ENCODE assay signal across 27 cellular contexts in the genomic region with DNA sequence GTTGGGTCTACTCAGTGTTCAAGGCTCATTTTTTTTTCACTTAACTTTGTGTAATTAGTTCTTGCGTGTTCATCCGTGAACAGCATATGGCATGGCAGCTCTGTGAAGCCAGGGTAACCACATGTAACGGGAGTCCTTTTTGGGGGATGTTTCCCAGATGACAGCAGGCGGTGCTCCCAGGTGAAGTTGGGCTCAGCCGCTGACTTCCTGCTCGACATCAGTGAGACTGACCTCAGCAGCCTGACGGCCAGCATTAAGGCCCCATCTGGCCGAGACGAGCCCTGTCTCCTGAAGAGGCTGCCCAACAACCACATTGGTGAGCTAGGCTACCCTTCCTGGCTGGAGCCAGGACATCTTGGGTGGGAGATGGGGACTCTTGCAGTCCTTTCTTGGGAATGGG.
"Had no signal": no experiment of that assay in that cellular context is flagged by ENCODE, and none has a peak within 500 bp of the region (broad histone marks: within the 10 kb centered on the region; RNA-seq: fewer than 3 reads in every experiment).

No MANE protein-coding gene starts in this region.

- H3K9ac ChIP-seq: KMS-11 had no signal

- DNase-seq: activated CD4-positive, alpha-beta memory T cell treated with anti-CD3 and anti-CD28 coated beads for 36 hours; activated CD4-positive, alpha-beta T cell treated with anti-CD3 and anti-CD28 coated beads for 36 hours; activated CD4-positive, alpha-beta T cell treated with anti-CD3 and anti-CD28 coated beads, Interleukin-2, amount 50 U/mL, for 1 hour; activated CD8-positive, alpha-beta memory T cell treated with anti-CD3 and anti-CD28 coated beads, Interleukin-2, amount 50 U/mL, for 48 hours; activated effector memory CD4-positive, alpha-beta T cell treated with Interleukin-2 at 50 U/mL for 16 hours; activated naive CD4-positive, alpha-beta T cell treated with anti-CD3 and anti-CD28 coated beads, Interleukin-2, amount 10 ng/mL, durations not matched to agents 7 days and 5 days; activated naive CD8-positive, alpha-beta T cell treated with anti-CD3 and anti-CD28 coated beads, Interleukin-2, amount 50 U/mL, for 24 hours; activated T-cell treated with anti-CD3 and anti-CD28 coated beads, Interleukin-2, amount 50 U/mL, for 48 hours; anterior cingulate cortex; caudate nucleus; cerebellar nuclear complex; MM.1S; MV-4-11; NCI-H1092; NCI-H1436 treated with DMSO at 0.1 percent for 48 hours; NCI-H187 treated with DMSO at 0.1 percent for 48 hours; NCI-H2081; NCI-H345; NCI-H524 treated with DMSO at 0.1 percent for 48 hours; SHP77 treated with DMSO at 0.1 percent for 48 hours; T-helper 1 cell; T-helper 2 cell; T-helper 9 cell had no signal

- H3K4me3 ChIP-seq: SJSA1 had no signal

- ATAC-seq: activated CD4-positive, alpha-beta T cell treated with anti-CD3 and anti-CD28 coated beads for 36 hours; activated naive CD8-positive, alpha-beta T cell treated with anti-CD3 and anti-CD28 coated beads, Interleukin-2, amount 50 U/mL, for 24 hours; Panc1; SK-N-SH treated with all-trans-retinoic acid at 6 μM for 48 hours had no signal

- H3K9me3 ChIP-seq: SJSA1 had no signal

- H3K27ac ChIP-seq: KMS-11, SJSA1 had no signal

- H3K27me3 ChIP-seq: SJSA1 had no signal

- H3K4me2 ChIP-seq: KMS-11 had no signal
